Comparison of ENCODE assay signal across 31 cellular contexts in genomic region chr1:28185071-28185470, GRCh38.
"Had no signal": no experiment of that assay in that cellular context is flagged by ENCODE, and none has a peak within 500 bp of the region (broad histone marks: within the 10 kb centered on the region; RNA-seq: fewer than 3 reads in every experiment).

No MANE protein-coding gene starts in this region.

- H3K27me3 Mint-ChIP-seq: naive B cell; natural killer cell treated with Interleukin-12 subunit alpha and Interleukin-12 subunit beta and Interleukin-15 and Interleukin-18, amount 100 ng/mL, for 72 hours; progenitor cell of endocrine pancreas; stimulated activated memory B cell treated with anti-CD40 and anti-IgM and Interleukin-4, amounts not matched to agents 10 μg/mL and 1 μg/mL and 100 μg/mL, for 72 hours; type B pancreatic cell had no signal

- H3K27me3 ChIP-seq: ovary, right lobe of liver, suprapubic skin, testis, tibial artery, transverse colon, upper lobe of right lung, uterus had no signal

- H3K36me3 Mint-ChIP-seq: naive B cell; naive thymus-derived CD8-positive, alpha-beta T cell; natural killer cell treated with Interleukin-12 subunit alpha and Interleukin-12 subunit beta and Interleukin-15 and Interleukin-18, amount 100 ng/mL, for 72 hours; stimulated activated memory B cell treated with anti-CD40 and anti-IgM and Interleukin-4, amounts not matched to agents 10 μg/mL and 1 μg/mL and 100 μg/mL, for 72 hours; type B pancreatic cell had no signal

- H3K4me1 Mint-ChIP-seq: nephron progenitor cell had no signal

- H3K27ac ChIP-seq: ovary, parathyroid adenoma, psoas muscle, right lobe of liver, skin epidermis, suprapubic skin, testis, tibial artery, transverse colon, upper lobe of right lung, uterus had no signal

- H3K27ac Mint-ChIP-seq: naive thymus-derived CD8-positive, alpha-beta T cell; nephron progenitor cell; progenitor cell of endocrine pancreas; stimulated activated memory B cell treated with anti-CD40 and anti-IgM and Interleukin-4, amounts not matched to agents 10 μg/mL and 1 μg/mL and 100 μg/mL, for 72 hours; stimulated activated naive CD8-positive, alpha-beta T cell treated with anti-CD3 and anti-CD28 coated beads, Interleukin-15, amount 100 ng/mL, for 72 hours; type B pancreatic cell had no signal

- H3K36me3 ChIP-seq: ovary, right lobe of liver, suprapubic skin, tibial artery, transverse colon, upper lobe of right lung, uterus had no signal

- H3K9me3 Mint-ChIP-seq: naive thymus-derived CD8-positive, alpha-beta T cell; natural killer cell treated with Interleukin-12 subunit alpha and Interleukin-12 subunit beta and Interleukin-15 and Interleukin-18, amount 100 ng/mL, for 72 hours; nephron progenitor cell; neural crest cell; stimulated activated memory B cell treated with anti-CD40 and anti-IgM and Interleukin-4, amounts not matched to agents 10 μg/mL and 1 μg/mL and 100 μg/mL, for 72 hours; stimulated activated naive CD8-positive, alpha-beta T cell treated with anti-CD3 and anti-CD28 coated beads, Interleukin-15, amount 100 ng/mL, for 72 hours; type B pancreatic cell had no signal

- ATAC-seq: naive thymus-derived CD8-positive, alpha-beta T cell; natural killer cell treated with Interleukin-12 subunit alpha and Interleukin-12 subunit beta and Interleukin-15 and Interleukin-18, amount 100 ng/mL, for 72 hours; psoas muscle; right cardiac atrium; right lobe of liver; stimulated activated memory B cell treated with anti-CD40 and anti-IgM and Interleukin-4, amounts not matched to agents 10 μg/mL and 1 μg/mL and 100 μg/mL, for 72 hours; stimulated activated naive CD8-positive, alpha-beta T cell treated with anti-CD3 and anti-CD28 coated beads, Interleukin-15, amount 100 ng/mL, for 72 hours; stimulated activated naive CD8-positive, alpha-beta T cell treated with anti-CD3 and anti-CD28 coated beads, Interleukin-15, Interleukin-2, amounts not matched to agents 100 U/mL and 50 U/mL, for 24 hours; upper lobe of right lung had no signal

- H3K4me1 ChIP-seq: parathyroid adenoma, psoas muscle, right lobe of liver, suprapubic skin, testis, tibial artery, upper lobe of right lung, uterus had no signal

- H3K4me3 Mint-ChIP-seq: naive thymus-derived CD8-positive, alpha-beta T cell; natural killer cell treated with Interleukin-12 subunit alpha and Interleukin-12 subunit beta and Interleukin-15 and Interleukin-18, amount 100 ng/mL, for 72 hours; nephron progenitor cell; neural crest cell; stimulated activated memory B cell treated with anti-CD40 and anti-IgM and Interleukin-4, amounts not matched to agents 10 μg/mL and 1 μg/mL and 100 μg/mL, for 72 hours; stimulated activated naive CD8-positive, alpha-beta T cell treated with anti-CD3 and anti-CD28 coated beads, Interleukin-15, amount 100 ng/mL, for 72 hours; type B pancreatic cell had no signal

- H3K4me3 ChIP-seq: ovary, psoas muscle, right lobe of liver, skin epidermis, suprapubic skin, testis, tibial artery, transverse colon, upper lobe of right lung, uterus had no signal

- DNase-seq: naive B cell; naive thymus-derived CD8-positive, alpha-beta T cell; nephron progenitor cell; occipital lobe; ovary; posterior cingulate gyrus; right cardiac atrium; right lobe of liver; stimulated activated CD4-positive, alpha-beta T cell treated with anti-CD3 and anti-CD28 coated beads, Interleukin-15, amount 100 ng/mL, for 24 hours; stimulated activated CD4-positive, alpha-beta T cell treated with anti-CD3 and anti-CD28 coated beads, Interleukin-2, amount 100 ng/mL, for 24 hours; stimulated activated CD4-positive, alpha-beta T cell treated with anti-CD3 and anti-CD28 coated beads, Interleukin-2, amount 100 ng/mL, for 48 hours; stimulated activated CD4-positive, alpha-beta T cell treated with anti-CD3 and anti-CD28 coated beads, Interleukin-4, amount 100 ng/mL, for 4 hours; stimulated activated CD8-positive, alpha-beta memory T cell treated with anti-CD3 and anti-CD28 coated beads, Interleukin-4, amount 100 ng/mL, for 48 hours; stimulated activated naive CD4-positive, alpha-beta T cell; stimulated activated naive CD8-positive, alpha-beta T cell treated with anti-CD3 and anti-CD28 coated beads, Interleukin-15, amount 100 ng/mL, for 72 hours; stimulated activated naive CD8-positive, alpha-beta T cell treated with anti-CD3 and anti-CD28 coated beads, Interleukin-15, Interleukin-2, amounts not matched to agents 100 U/mL and 50 U/mL, for 24 hours; substantia nigra; testis; tibial artery; transverse colon; upper lobe of right lung; uterus had no signal

- H3K9me3 ChIP-seq: ovary, psoas muscle, right lobe of liver, suprapubic skin, testis, tibial artery, transverse colon, upper lobe of right lung, uterus had no signal
